8 cellular contexts compared by ENCODE assay signal in the genomic region with DNA sequence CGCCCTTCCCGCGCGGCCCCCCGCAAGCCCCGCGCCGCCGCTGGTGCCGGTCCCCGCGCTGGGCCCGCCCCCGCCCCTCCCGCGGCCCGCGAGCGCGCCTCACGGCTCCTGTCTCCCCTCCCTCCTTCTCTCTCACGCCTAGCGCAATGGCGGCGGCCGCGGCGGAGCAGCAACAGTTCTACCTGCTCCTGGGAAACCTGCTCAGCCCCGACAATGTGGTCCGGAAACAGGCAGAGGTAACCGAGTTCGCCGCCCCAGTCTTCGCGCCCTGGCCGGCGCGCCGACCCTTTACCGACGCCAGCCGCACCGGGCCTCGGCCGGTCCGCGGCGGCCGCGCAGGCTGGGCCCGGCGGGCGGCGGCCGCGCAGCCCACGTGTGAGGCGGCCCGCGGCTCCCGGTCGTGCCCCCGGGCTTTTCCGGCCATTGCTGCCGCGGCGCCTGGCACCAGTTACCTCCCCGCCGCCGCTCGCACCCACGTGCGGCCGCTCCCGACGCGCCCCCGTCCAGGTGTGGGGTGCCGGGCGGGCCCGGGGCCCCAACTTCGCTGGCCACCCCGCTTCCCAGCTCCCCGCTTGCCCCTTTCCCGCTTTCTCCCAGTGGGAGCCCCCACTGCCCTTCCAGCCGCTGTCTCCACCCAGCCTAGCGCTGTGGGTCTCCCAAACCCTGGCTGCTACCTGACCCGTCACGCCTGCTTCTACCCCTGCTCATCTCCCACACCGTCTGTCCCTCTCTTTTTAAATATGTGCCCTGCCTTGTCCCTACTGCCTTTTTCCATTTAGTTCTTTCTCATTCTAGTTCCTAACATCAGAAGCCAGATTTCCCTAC. TPM values are rescaled to one million over a fixed set of nuclear protein-coding genes. Genes with fewer than 3 reads are reported as not detected.
A peak's percentile ranks its signal among the peaks of the same experiment; 100 is the strongest.
DNase-seq lines count a peak whose midpoint lies in the region; ATAC-seq, FAIRE-seq and TF ChIP-seq lines count a peak whose summit lies in the region.

No MANE protein-coding gene starts in this region.

- H3K9me3 ChIP-seq in endothelial cell of umbilical vein (replicated peaks; ENCODE audit: control insufficient read depth, insufficient read depth, low read length) (no peaks in the 10 kb centered on the region), thyroid gland (no peaks in the 10 kb centered on the region)

- peak overlapping the region; percentile 96 for H2AFZ ChIP-seq in endothelial cell of umbilical vein (ENCODE audit: low read depth, low read length)

- CTCF ChIA-PET in endothelial cell of umbilical vein (lab: Charles Lee) = interaction anchor here (1.9 to 2.3 kb wide), 2 partner anchors 121 to 122 kb away, joined by 4 to 15 read pairs; no protein-coding TSS in a partner anchor

- H4K20me1 ChIP-seq in endothelial cell of umbilical vein (replicated peaks; ENCODE audit: control insufficient read depth, extremely low read depth, insufficient read depth, low read length) = peaks cover 4% of the 10 kb centered on the region

- no peaks in the 10 kb centered on the region for H3K9me1 ChIP-seq in endothelial cell of umbilical vein (replicated peaks; ENCODE audit: control insufficient read depth, extremely low read depth, insufficient read depth, low read length)

- TF ChIP-seq CTCF in VCaP (conservative IDR thresholded peaks at IDR 0.05) (no peak), endothelial cell of umbilical vein (IDR thresholded peaks at IDR 0.05; ENCODE audit: extremely low read depth in 1 of 2, insufficient read depth in 1 of 2, low read depth in 1 of 2, low read length in 2 of 2) (no peak), thyroid gland (IDR thresholded peaks at IDR 0.05) (no peak)

- H3K4me3 ChIP-seq in endothelial cell of umbilical vein (replicated peaks in 1 of 3; ENCODE audit: insufficient read depth in 1 of 3, low read depth in 1 of 3, low read length in 3 of 3) (peak overlapping the region; percentile 66 to 91 (median 88)), thyroid gland (replicated peaks in 1 of 3) (peak overlapping the region; percentile 18 to 70 (median 39))

- TF ChIP-seq POLR2A in endothelial cell of umbilical vein (IDR thresholded peaks at IDR 0.05; ENCODE audit: low read depth, low read length) = peak; percentile 24
- no peak for TF ChIP-seq POLR2A in thyroid gland (IDR thresholded peaks at IDR 0.05)

- POLR2A ChIA-PET in endothelial cell of umbilical vein (lab: Charles Lee) = no interaction called here

- 0% methylated on average over 9 to 41 of the region's 90 CpGs for whole genome bisulfite sequencing in thyroid gland, 2 donors

- no TSS peak for BruUV-seq in endothelial cell of umbilical vein (replicated peaks; lab: Mats Ljungman, UMichigan)

- H3K4me1 ChIP-seq in endothelial cell of umbilical vein (ENCODE audit: control insufficient read depth, extremely low read depth, insufficient read depth, low read length) (peaks cover 33% of the 10 kb centered on the region), thyroid gland (peaks cover 19 to 20% of the 10 kb centered on the region in 2 donors)

- peak; percentile 62 for DNase-seq in DMS153 treated with DMSO at 0.1 percent for 48 hours (lab: John Stamatoyannopoulos, UW; ENCODE audit: unreplicated experiment)
- DNase-seq in DMS153 (lab: John Stamatoyannopoulos, UW) = no peak
- no peak for DNase-seq in endothelial cell of umbilical vein (ENCODE audit: low read depth, low spot score)
- DNase-seq in mucosa of gallbladder (ENCODE audit: low spot score) = peak; percentile 14
- peak in 1 of 2 donors; percentile 15 for DNase-seq in thyroid gland

- dilution Hi-C loops in endothelial cell of umbilical vein (cut with MboI; ENCODE audit: extremely low pct_ligation_motif_present, low sequenced_read_pairs) = no loop called here

- H3K27ac ChIP-seq in VCaP (peak overlapping the region; percentile 93), endothelial cell of umbilical vein (ENCODE audit: insufficient read depth, low read depth, low read length) (peak overlapping the region; percentile 51), thyroid gland (peak overlapping the region in 2 of 3 donors; percentile 74 to 75)

- FAIRE-seq in endothelial cell of umbilical vein (lab: Jason Lieb, UNC) = peak; percentile 8

- peak overlapping the region; percentile 81 for H3K9ac ChIP-seq in endothelial cell of umbilical vein (replicated peaks; ENCODE audit: extremely low read depth, insufficient read depth, low read length)

- peak; percentile 25 for ATAC-seq in GM21360 (IDR thresholded peaks at IDR 0.05; ENCODE audit: unreplicated experiment)
- peak; percentile 24 for ATAC-seq in HG03571 (IDR thresholded peaks at IDR 0.05; ENCODE audit: unreplicated experiment)

- H3K36me3 ChIP-seq in endothelial cell of umbilical vein (ENCODE audit: control insufficient read depth in 2 of 2, extremely low read depth in 1 of 2, insufficient read depth in 2 of 2, low read length in 2 of 2) = no peaks in the 10 kb centered on the region
- no peaks in the 10 kb centered on the region for H3K36me3 ChIP-seq in thyroid gland

- peaks cover 52% of the 10 kb centered on the region for H3K79me2 ChIP-seq in endothelial cell of umbilical vein (ENCODE audit: control insufficient read depth, insufficient read depth, low read length)

- peak overlapping the region; percentile 98 for H3K4me2 ChIP-seq in endothelial cell of umbilical vein (ENCODE audit: insufficient read depth, low read length)

- no peaks in the 10 kb centered on the region for H3K27me3 ChIP-seq in endothelial cell of umbilical vein (ENCODE audit: control insufficient read depth in 2 of 2, insufficient read depth in 2 of 2, low read length in 2 of 2)
- H3K27me3 ChIP-seq in thyroid gland = no peaks in the 10 kb centered on the region

- intact Hi-C loops in endothelial cell of umbilical vein (cut with micrococcal nuclease) (loop anchor here (1.0 to 5.0 kb wide), 4 partner anchors 54 to 544 kb away; no protein-coding TSS in a partner anchor), thyroid gland (cut with DNase I) (no loop called here)

TF ChIP-seq in endothelial cell of umbilical vein, 7 proteins besides CTCF, POLR2A, EP300 and RAD21:
- TF ChIP-seq EZH2 (IDR thresholded peaks at IDR 0.05; ENCODE audit: borderline replicate concordance, low read depth, low read length, severe bottlenecking) (no peak), FOS (IDR thresholded peaks at IDR 0.05; ENCODE audit: borderline replicate concordance, insufficient read depth, low read length) (no peak), MYC (IDR thresholded peaks at IDR 0.05; ENCODE audit: low read depth, low read length) (no peak), POLR2AphosphoS5 (IDR thresholded peaks at IDR 0.05; ENCODE audit: insufficient read depth, low read depth, low read length) (no peak)

RNA-seq across cellular contexts. Expression of a gene that starts 23.3 kb away (rescaled TPM):
- total RNA-seq in endothelial cell of umbilical vein = 159 and 183 TPM in 2 replicates
- 39.9 and 50.4 TPM in 2 replicates for polyA plus RNA-seq in endothelial cell of umbilical vein
- polyA plus RNA-seq in endothelial cell of umbilical vein (2011; cell fraction: cytosol; rRNA removed) = 74.4 and 83.0 TPM in 2 replicates
- 91.5 and 115 TPM in 2 replicates for polyA plus RNA-seq in endothelial cell of umbilical vein (2011; cell fraction: nucleus; rRNA removed)
- polyA plus RNA-seq in endothelial cell of umbilical vein (2012) = 134 and 154 TPM in 2 replicates
- 137 and 142 TPM in 2 replicates for polyA minus RNA-seq in endothelial cell of umbilical vein
- 215 TPM for polyA minus RNA-seq in endothelial cell of umbilical vein (2011; cell fraction: cytosol; rRNA and poly(A)+ RNA removed)
- polyA minus RNA-seq in endothelial cell of umbilical vein (2011; cell fraction: nucleus; rRNA and poly(A)+ RNA removed) = 68.0 and 111 TPM in 2 replicates
- total RNA-seq in mucosa of gallbladder = 101 TPM
- 100 to 1,000 TPM in 2 of 4 donors, 10 to 100 TPM in 2; 95.4 to 139 (median 108) TPM for total RNA-seq in thyroid gland

Comparison
In these comparisons a context has a peak if more than half of its experiments do, and no peak if none do; other contexts are left out.
1. DNase-seq: peak in DMS153 treated with DMSO at 0.1 percent for 48 hours (single experiment) and mucosa of gallbladder (single experiment); none in DMS153 (single experiment) and endothelial cell of umbilical vein (single experiment).
2. Peak in every context shown above with its lines, with median percentiles within 50 percentile points of each other: H3K27ac ChIP-seq.